ENCODE assay signal across 11 cellular contexts in the genomic region with DNA sequence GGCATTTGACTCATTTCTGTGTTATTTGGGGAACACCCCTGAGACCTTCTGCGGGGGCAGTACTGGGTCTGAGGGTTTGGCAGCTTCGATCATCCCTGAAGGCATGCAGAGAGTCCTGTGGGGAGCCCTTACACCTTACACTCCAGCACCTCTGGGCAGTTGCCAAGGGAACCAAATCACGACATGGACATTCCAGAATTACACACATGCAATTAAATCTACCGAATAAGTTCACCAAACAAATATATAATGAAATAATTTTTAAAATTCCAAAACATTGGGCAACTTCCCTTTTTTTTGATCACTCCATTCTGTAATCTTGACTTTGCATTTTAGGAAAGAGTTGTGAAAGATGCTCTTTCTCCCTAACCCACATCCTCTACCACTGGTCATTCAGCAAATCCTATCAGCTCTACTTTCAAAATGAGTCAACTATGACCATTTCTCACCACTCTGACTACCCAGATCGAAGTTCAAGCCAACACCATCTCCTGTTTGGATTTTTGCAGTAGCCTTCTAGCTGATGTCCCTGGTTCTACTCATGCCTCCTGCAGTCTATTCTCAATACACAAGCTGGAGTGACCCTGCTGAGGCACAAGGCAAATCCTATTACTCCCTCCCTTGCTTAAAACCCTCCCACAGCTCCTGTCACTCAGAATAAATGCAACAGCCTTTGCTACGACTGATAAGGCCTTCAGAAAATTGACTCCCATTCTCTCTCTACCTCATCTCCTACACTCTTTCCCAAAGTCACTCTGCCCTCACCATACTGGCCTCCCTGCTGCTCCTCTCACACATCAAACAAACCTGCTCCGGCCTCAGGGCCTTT.
DNase-seq lines count a peak whose midpoint lies in the region; ATAC-seq and TF ChIP-seq lines count a peak whose summit lies in the region.
"Had no signal": no experiment of that assay in that cellular context is flagged by ENCODE, and none has a peak within 500 bp of the region (broad histone marks: within the 10 kb centered on the region; RNA-seq: fewer than 3 reads in every experiment).

No MANE protein-coding gene starts in this region.

- H3K27ac ChIP-seq in foreskin keratinocyte: no peak overlapping the region
- H3K27ac ChIP-seq: coronary artery had no signal

- no peaks in the 10 kb centered on the region for H3K4me1 ChIP-seq in foreskin keratinocyte
- H3K4me1 ChIP-seq in HAP-1: no peaks in the 10 kb centered on the region

- H3K4me3 ChIP-seq in HAP-1: no peak overlapping the region
- H3K4me3 ChIP-seq: coronary artery, mucosa of descending colon had no signal

- no peak for TF ChIP-seq CTCF in foreskin keratinocyte (conservative IDR thresholded peaks at IDR 0.05)

- in situ Hi-C loops in HAP-1 (cut with MboI; ENCODE audit: low sequenced_read_pairs): no loop called here

- ATAC-seq in HG02588 (IDR thresholded peaks at IDR 0.05; ENCODE audit: unreplicated experiment): peak; percentile 77
- ATAC-seq in foreskin keratinocyte: peak; percentile 46
- ATAC-seq in GM18519 (IDR thresholded peaks at IDR 0.05; ENCODE audit: low FRiP score, unreplicated experiment): no peak
- ATAC-seq: mucosa of descending colon had no signal

- DNase-seq in EH (ENCODE audit: low read depth) (peak; percentile 66), NOMO-1 (lab: John Stamatoyannopoulos, UW; ENCODE audit: unreplicated experiment in 2 of 2) (peak; percentile 19 to 53), foreskin keratinocyte (no peak), HAP-1 (ENCODE audit: low spot score in 2 of 2) (no peak)
- DNase-seq in stimulated activated CD4-positive, alpha-beta T cell treated with anti-CD3 and anti-CD28 coated beads, Interleukin-1b, Interleukin-23, amount 100 ng/mL, for 48 hours: no peak
- DNase-seq in effector CD4-positive, alpha-beta T cell: no peak
- DNase-seq: DMS79 had no signal

- H3K27me3 ChIP-seq in foreskin keratinocyte: no peaks in the 10 kb centered on the region
- H3K27me3 ChIP-seq in HAP-1 (ENCODE audit: low read depth): no peaks in the 10 kb centered on the region

- H3K36me3 ChIP-seq in HAP-1 (replicated peaks): no peaks in the 10 kb centered on the region

- no peaks in the 10 kb centered on the region for H3K9me3 ChIP-seq in HAP-1
- H3K9me3 ChIP-seq: mucosa of descending colon had no signal

Comparison
In these comparisons a context has a peak if more than half of its experiments do, and no peak if none do; other contexts are left out.
1. DNase-seq: peak in EH (single experiment) and NOMO-1 (2 of 2); none in foreskin keratinocyte (0 of 2), stimulated activated CD4-positive, alpha-beta T cell treated with anti-CD3 and anti-CD28 coated beads, Interleukin-1b, Interleukin-23, amount 100 ng/mL, for 48 hours (single experiment), HAP-1 (0 of 2) and effector CD4-positive, alpha-beta T cell (single experiment).